25 cellular contexts compared by ENCODE assay signal in genomic region chr13:65143920-65144319, GRCh38.
DNase-seq lines count a peak whose midpoint lies in the region; ATAC-seq and TF ChIP-seq lines count a peak whose summit lies in the region.
"Had no signal": no experiment of that assay in that cellular context is flagged by ENCODE, and none has a peak within 500 bp of the region (broad histone marks: within the 10 kb centered on the region; RNA-seq: fewer than 3 reads in every experiment).

No MANE protein-coding gene starts in this region.

- no peaks in the 10 kb centered on the region for H3K36me3 Mint-ChIP-seq in WTC11
- H3K36me3 Mint-ChIP-seq: CD14-positive monocyte; CD4-positive, alpha-beta memory T cell; CD4-positive, CD25-positive, alpha-beta regulatory T cell; CD8-positive, alpha-beta memory T cell; CD8-positive, alpha-beta T cell had no signal

- H3K9me3 Mint-ChIP-seq in WTC11 = peaks cover 9% of the 10 kb centered on the region

- DNase-seq in WTC11 (ENCODE audit: low spot score) (no peak), NCI-H82 (lab: John Stamatoyannopoulos, UW) (no peak)
- DNase-seq: 8988T; ACHN; AML-193; BE2C; C1 segment of cervical spinal cord; Caco-2; Calu3; CD4-positive, alpha-beta memory T cell; CD4-positive, alpha-beta T cell; CD4-positive, CD25-positive, alpha-beta regulatory T cell; CD8-positive, alpha-beta memory T cell; CD8-positive, alpha-beta T cell; COR-L47; DMS 273 treated with DMSO at 0.1 percent for 48 hours; DMS153; DMS53; DMS79; DMS79 treated with DMSO at 0.1 percent for 48 hours; DND-41; EL had no signal

- H3K27ac Mint-ChIP-seq in WTC11 = no peak overlapping the region
- H3K27ac Mint-ChIP-seq: B cell; CD14-positive monocyte; CD4-positive, alpha-beta memory T cell; CD4-positive, alpha-beta T cell; CD4-positive, CD25-positive, alpha-beta regulatory T cell; CD8-positive, alpha-beta memory T cell; CD8-positive, alpha-beta T cell had no signal

- no peak for TF ChIP-seq CTCF in WTC11 (IDR thresholded peaks at IDR 0.05)

- no peaks in the 10 kb centered on the region for H3K4me1 Mint-ChIP-seq in WTC11
- H3K4me1 Mint-ChIP-seq: B cell; CD14-positive monocyte; CD4-positive, alpha-beta memory T cell; CD4-positive, CD25-positive, alpha-beta regulatory T cell; CD8-positive, alpha-beta memory T cell had no signal

- POLR2A ChIA-PET in WTC11 (lab: Charles Lee) = no interaction called here

- H3K4me3 Mint-ChIP-seq in WTC11 = no peak overlapping the region
- H3K4me3 Mint-ChIP-seq: B cell; CD14-positive monocyte; CD4-positive, alpha-beta memory T cell; CD4-positive, alpha-beta T cell; CD4-positive, CD25-positive, alpha-beta regulatory T cell; CD8-positive, alpha-beta memory T cell; CD8-positive, alpha-beta T cell had no signal

- ATAC-seq in WTC11 = no peak
- ATAC-seq: A549; CD8-positive, alpha-beta T cell had no signal

- CTCF ChIA-PET in WTC11 (lab: Charles Lee) = no interaction called here

- H3K27me3 Mint-ChIP-seq in WTC11 (ENCODE audit: low read depth) = no peaks in the 10 kb centered on the region
- H3K27me3 Mint-ChIP-seq: B cell; CD4-positive, alpha-beta memory T cell; CD4-positive, alpha-beta T cell; CD4-positive, CD25-positive, alpha-beta regulatory T cell; CD8-positive, alpha-beta memory T cell had no signal

TF ChIP-seq in WTC11, 78 proteins besides CTCF, POLR2A, EP300 and RAD21:
- TF ChIP-seq ZNF138 (CRISPR knock-in tag; conservative IDR thresholded peaks at IDR 0.05) (no peak), NFE2L1 (CRISPR knock-in tag; IDR thresholded peaks at IDR 0.05) (no peak), OVOL2 (CRISPR knock-in tag; IDR thresholded peaks at IDR 0.05; ENCODE audit: borderline replicate concordance) (no peak), ZNF281 (CRISPR knock-in tag; IDR thresholded peaks at IDR 0.05) (no peak), CREB1 (CRISPR knock-in tag; IDR thresholded peaks at IDR 0.05) (no peak), ZNF416 (CRISPR knock-in tag; IDR thresholded peaks at IDR 0.05) (no peak), HMGA2 (CRISPR knock-in tag; IDR thresholded peaks at IDR 0.05) (peak; percentile 95)
